In genomic region chr2:4424153-4424552, GRCh38 we compare ENCODE assay signal across 23 cellular contexts.
"Had no signal": no experiment of that assay in that cellular context is flagged by ENCODE, and none has a peak within 500 bp of the region (broad histone marks: within the 10 kb centered on the region; RNA-seq: fewer than 3 reads in every experiment).

No MANE protein-coding gene starts in this region.

- DNase-seq: Karpas-422, KG1, MG63, NCI-H1092, NCI-H1105 treated with DMSO at 0.1 percent for 48 hours, NCI-H1436 treated with DMSO at 0.1 percent for 48 hours, NCI-H187, NCI-H2029, NCI-H2081 treated with DMSO at 0.1 percent for 48 hours, NCI-H2171, NCI-H226, NCI-H446, NCI-H510A, NCI-H524 treated with DMSO at 0.1 percent for 48 hours, NCI-H774, Right ventricle myocardium superior, RPMI8226, SIG-M5 had no signal

- H3K4me3 ChIP-seq: MG63, SJSA1, SK-N-MC had no signal

- H3K36me3 ChIP-seq: MG63, SJSA1 had no signal

- H3K9me3 ChIP-seq: MG63 had no signal

- H3K27me3 ChIP-seq: MG63, SJSA1 had no signal

- H3K27ac ChIP-seq: HL-60, SJSA1, SK-N-MC had no signal

- FAIRE-seq: HTR-8/SVneo, RCC 7860 had no signal

- H3K4me1 ChIP-seq: SJSA1 had no signal
